In genomic region chr1:225228871-225229303, GRCh38 we compare ENCODE assay signal across 15 cellular contexts.
DNase-seq lines count a peak whose midpoint lies in the region; ATAC-seq, FAIRE-seq and TF ChIP-seq lines count a peak whose summit lies in the region.
"Had no signal": no experiment of that assay in that cellular context is flagged by ENCODE, and none has a peak within 500 bp of the region (broad histone marks: within the 10 kb centered on the region; RNA-seq: fewer than 3 reads in every experiment).

No MANE protein-coding gene starts in this region.

- CTCF ChIA-PET in A549 (lab: Yijun Ruan, JAX): interaction anchor here (0.9 kb wide), 1 partner anchor 9 kb away, joined by 3 read pairs; no protein-coding TSS in a partner anchor

- TF ChIP-seq POLR2A in A549 (IDR thresholded peaks at IDR 0.05; ENCODE audit: low read length) (no peak), testis (IDR thresholded peaks at IDR 0.05) (no peak), stomach (IDR thresholded peaks at IDR 0.05) (no peak)

- H3K36me3 ChIP-seq in hepatocyte (replicated peaks; ENCODE audit: insufficient read depth, low read depth) (no peaks in the 10 kb centered on the region), mucosa of descending colon (ENCODE audit: low read depth) (no peaks in the 10 kb centered on the region), testis (ENCODE audit: low read depth, missing control alignments) (no peaks in the 10 kb centered on the region), stomach (no peaks in the 10 kb centered on the region)
- H3K36me3 ChIP-seq: BLaER1 had no signal

- TF ChIP-seq RAD21 in A549 (conservative IDR thresholded peaks at IDR 0.05 in 1 of 2, IDR thresholded peaks at IDR 0.05 in 1 of 2): no peak

- no peaks in the 10 kb centered on the region for H3K9me2 ChIP-seq in hepatocyte (replicated peaks; ENCODE audit: insufficient read depth)

- H3K4me3 ChIP-seq in A549: no peak overlapping the region
- H3K4me3 ChIP-seq in hepatocyte: no peak overlapping the region
- no peak overlapping the region for H3K4me3 ChIP-seq in mucosa of descending colon
- no peak overlapping the region for H3K4me3 ChIP-seq in testis
- H3K4me3 ChIP-seq in stomach: no peak overlapping the region
- H3K4me3 ChIP-seq: BLaER1, GM23338 had no signal

- peak overlapping the region; percentile 22; the same call in 1 of the 3 replicates for H3K4me2 ChIP-seq in A549
- peak overlapping the region; percentile 29 for H3K4me2 ChIP-seq in hepatocyte
- H3K4me2 ChIP-seq: BLaER1, GM23338 had no signal

- POLR2A ChIA-PET in A549 (lab: Yijun Ruan, JAX): no interaction called here

- FAIRE-seq in A549 (lab: Jason Lieb, UNC): no peak

- peak in 1 of 2 experiments; percentile 16 for DNase-seq in A549 (ENCODE audit: low read depth in 1 of 2, low spot score in 1 of 2)
- DNase-seq in HuH-7 (ENCODE audit: low spot score): peak; percentile 51
- DNase-seq in hepatocyte (ENCODE audit: low spot score): peak; percentile 29
- DNase-seq in mucosa of descending colon: no peak
- DNase-seq in testis: no peak
- DNase-seq in activated naive CD4-positive, alpha-beta T cell treated with anti-CD3 and anti-CD28 coated beads, Interleukin-2, amount 50 U/mL, for 16 hours: no peak
- no peak for DNase-seq in stomach
- DNase-seq: AML-193; CD8-positive, alpha-beta memory T cell; DMS53; H7 had no signal

- TF ChIP-seq CTCF in A549 (IDR thresholded peaks at IDR 0.05): no peak
- no peak for TF ChIP-seq CTCF in hepatocyte (IDR thresholded peaks at IDR 0.05; ENCODE audit: poor library complexity)
- TF ChIP-seq CTCF in mucosa of descending colon (IDR thresholded peaks at IDR 0.05): no peak
- no peak for TF ChIP-seq CTCF in testis (IDR thresholded peaks at IDR 0.05)
- no peak for TF ChIP-seq CTCF in stomach (IDR thresholded peaks at IDR 0.05)

- TF ChIP-seq EP300 in A549 (IDR thresholded peaks at IDR 0.05) (no peak), stomach (IDR thresholded peaks at IDR 0.05) (no peak)

- no peak overlapping the region for H3K27ac ChIP-seq in A549
- H3K27ac ChIP-seq in hepatocyte: no peak overlapping the region
- no peak overlapping the region for H3K27ac ChIP-seq in testis
- H3K27ac ChIP-seq in stomach: no peak overlapping the region
- H3K27ac ChIP-seq: 22Rv1, BLaER1 had no signal

- ATAC-seq in A549: peak in 1 of 2 experiments; percentile 37; a peak in 1 of 6 replicates
- peak; percentile 73 for ATAC-seq in mucosa of descending colon
- no peak for ATAC-seq in GM18517 (IDR thresholded peaks at IDR 0.05; ENCODE audit: unreplicated experiment)
- ATAC-seq: GM23338 had no signal

- H3K27me3 ChIP-seq in hepatocyte: no peaks in the 10 kb centered on the region
- no peaks in the 10 kb centered on the region for H3K27me3 ChIP-seq in testis
- H3K27me3 ChIP-seq in stomach: no peaks in the 10 kb centered on the region
- H3K27me3 ChIP-seq: BLaER1 had no signal

- H4K20me1 ChIP-seq in hepatocyte (ENCODE audit: insufficient read depth, poor library complexity, severe bottlenecking): no peaks in the 10 kb centered on the region
- H4K20me1 ChIP-seq: BLaER1 had no signal

- 31% methylated on average over 8 of the region's 8 CpGs for WGBS in A549 (ENCODE audit: missing lambda C conversion rate)
- 37% methylated on average over 8 of the region's 8 CpGs for WGBS in hepatocyte (ENCODE audit: low lambda C conversion rate, missing lambda C conversion rate)
- 80 to 86% methylated on average over 8 of the region's 8 CpGs for WGBS in testis, 2 donors
- 38 to 63% (median 47%) methylated on average over 8 of the region's 8 CpGs for WGBS in stomach, 5 donors

- intact Hi-C loops in mucosa of descending colon (cut with DNase I, micrococcal nuclease) (no loop called here), testis (cut with DNase I; ENCODE audit: low total_unique reads) (no loop called here), stomach (cut with DNase I; ENCODE audit: low total_unique reads) (no loop called here)

- no peaks in the 10 kb centered on the region for H3K4me1 ChIP-seq in A549
- H3K4me1 ChIP-seq in hepatocyte (ENCODE audit: insufficient read depth): no peaks in the 10 kb centered on the region
- no peaks in the 10 kb centered on the region for H3K4me1 ChIP-seq in mucosa of descending colon (ENCODE audit: low read depth)
- H3K4me1 ChIP-seq in testis: no peaks in the 10 kb centered on the region
- no peaks in the 10 kb centered on the region for H3K4me1 ChIP-seq in stomach
- H3K4me1 ChIP-seq: BLaER1 had no signal

- H3K9me3 ChIP-seq in A549 (no peaks in the 10 kb centered on the region), hepatocyte (ENCODE audit: low read depth) (no peaks in the 10 kb centered on the region), mucosa of descending colon (no peaks in the 10 kb centered on the region), testis (no peaks in the 10 kb centered on the region), stomach (peaks cover 0 to 17% (median 6%) of the 10 kb centered on the region in 4 donors)

- no peaks in the 10 kb centered on the region for H3K79me2 ChIP-seq in hepatocyte

- H2AFZ ChIP-seq in hepatocyte: no peak overlapping the region
- H2AFZ ChIP-seq: GM23338 had no signal

TF ChIP-seq in A549, 52 proteins besides CTCF, POLR2A, EP300 and RAD21:
- TF ChIP-seq HDAC2 (IDR thresholded peaks at IDR 0.05): no peak

Comparison
In these comparisons a context has a peak if more than half of its experiments do, and no peak if none do; other contexts are left out.
1. DNase-seq: peak in HuH-7 (single experiment) and hepatocyte (single experiment); none in mucosa of descending colon (0 of 3), testis (single experiment), activated naive CD4-positive, alpha-beta T cell treated with anti-CD3 and anti-CD28 coated beads, Interleukin-2, amount 50 U/mL, for 16 hours (single experiment) and stomach (single experiment).